10 cellular contexts compared by ENCODE assay signal in genomic region chr1:111948209-111949131, GRCh38. TPM values are rescaled to one million over a fixed set of nuclear protein-coding genes. Genes with fewer than 3 reads are reported as not detected.
DNase-seq lines count a peak whose midpoint lies in the region; ATAC-seq and TF ChIP-seq lines count a peak whose summit lies in the region.
"Had no signal": no experiment of that assay in that cellular context is flagged by ENCODE, and none has a peak within 500 bp of the region (broad histone marks: within the 10 kb centered on the region; RNA-seq: fewer than 3 reads in every experiment).

No MANE protein-coding gene starts in this region.

- H3K4me3 ChIP-seq in SJCRH30 (no peak overlapping the region), right atrium auricular region (no peak overlapping the region), coronary artery (no peak overlapping the region)
- H3K4me3 ChIP-seq: right lobe of liver had no signal

- TF ChIP-seq CTCF in right atrium auricular region (IDR thresholded peaks at IDR 0.05) (no peak), coronary artery (IDR thresholded peaks at IDR 0.05) (no peak)

- H3K4me3 Mint-ChIP-seq in stimulated activated memory B cell treated with anti-CD40 and anti-IgM and Interleukin-4, amounts not matched to agents 10 μg/mL and 1 μg/mL and 100 μg/mL, for 72 hours, result no peak overlapping the region
- H3K4me3 Mint-ChIP-seq: central memory CD8-positive, alpha-beta T cell had no signal

- H3K27me3 Mint-ChIP-seq in stimulated activated memory B cell treated with anti-CD40 and anti-IgM and Interleukin-4, amounts not matched to agents 10 μg/mL and 1 μg/mL and 100 μg/mL, for 72 hours, result peaks cover 49% of the 10 kb centered on the region

- no peaks in the 10 kb centered on the region for H3K36me3 Mint-ChIP-seq in stimulated activated memory B cell treated with anti-CD40 and anti-IgM and Interleukin-4, amounts not matched to agents 10 μg/mL and 1 μg/mL and 100 μg/mL, for 72 hours
- no peaks in the 10 kb centered on the region for H3K36me3 Mint-ChIP-seq in activated naive CD4-positive, alpha-beta T cell treated with anti-CD3 and anti-CD28 coated beads, Interleukin-2, amount 50 U/mL, for 72 hours

- H3K27ac ChIP-seq in SJCRH30 (no peak overlapping the region), right atrium auricular region (peak overlapping the region; percentile 81 to 87), coronary artery (peak overlapping the region in 1 of 2 donors; percentile 16)
- H3K27ac ChIP-seq: right lobe of liver had no signal

- H3K27me3 ChIP-seq in SJCRH30, result no peaks in the 10 kb centered on the region
- H3K27me3 ChIP-seq in right atrium auricular region, result no peaks in the 10 kb centered on the region
- H3K27me3 ChIP-seq: right lobe of liver had no signal

- H3K4me1 ChIP-seq in SJCRH30, result peaks cover 28% of the 10 kb centered on the region
- peaks cover 0 to 46% of the 10 kb centered on the region in 2 donors for H3K4me1 ChIP-seq in right atrium auricular region
- H3K4me1 ChIP-seq: right lobe of liver had no signal

- H3K9me3 ChIP-seq in SJCRH30 (replicated peaks), result no peaks in the 10 kb centered on the region
- H3K9me3 ChIP-seq in right atrium auricular region, result no peaks in the 10 kb centered on the region
- H3K9me3 ChIP-seq: right lobe of liver had no signal

- DNase-seq in HT-29 (ENCODE audit: low spot score) (peak; percentile 21), SJCRH30 (peak; percentile 43 to 52), right atrium auricular region (ENCODE audit: low spot score) (peak; percentile 64), coronary artery (ENCODE audit: low spot score) (no peak)
- DNase-seq in activated naive CD4-positive, alpha-beta T cell treated with anti-CD3 and anti-CD28 coated beads, Interleukin-2, amount 50 U/mL, for 72 hours (ENCODE audit: low spot score in 2 of 2), result no peak
- DNase-seq: right lobe of liver had no signal

- peak; percentile 22 for ATAC-seq in stimulated activated memory B cell treated with anti-CD40 and anti-IgM and Interleukin-4, amounts not matched to agents 10 μg/mL and 1 μg/mL and 100 μg/mL, for 72 hours
- no peak for ATAC-seq in GM18868 (IDR thresholded peaks at IDR 0.05; ENCODE audit: unreplicated experiment)
- no peak for ATAC-seq in HG02571 (IDR thresholded peaks at IDR 0.05; ENCODE audit: unreplicated experiment)
- ATAC-seq in activated naive CD4-positive, alpha-beta T cell treated with anti-CD3 and anti-CD28 coated beads, Interleukin-2, amount 50 U/mL, for 72 hours, result no peak

- no peak overlapping the region for H3K27ac Mint-ChIP-seq in stimulated activated memory B cell treated with anti-CD40 and anti-IgM and Interleukin-4, amounts not matched to agents 10 μg/mL and 1 μg/mL and 100 μg/mL, for 72 hours
- no peak overlapping the region for H3K27ac Mint-ChIP-seq in activated naive CD4-positive, alpha-beta T cell treated with anti-CD3 and anti-CD28 coated beads, Interleukin-2, amount 50 U/mL, for 72 hours

- no peaks in the 10 kb centered on the region for H3K9me3 Mint-ChIP-seq in stimulated activated memory B cell treated with anti-CD40 and anti-IgM and Interleukin-4, amounts not matched to agents 10 μg/mL and 1 μg/mL and 100 μg/mL, for 72 hours
- no peaks in the 10 kb centered on the region for H3K9me3 Mint-ChIP-seq in activated naive CD4-positive, alpha-beta T cell treated with anti-CD3 and anti-CD28 coated beads, Interleukin-2, amount 50 U/mL, for 72 hours
- H3K9me3 Mint-ChIP-seq: central memory CD8-positive, alpha-beta T cell had no signal

- H3K4me1 Mint-ChIP-seq in stimulated activated memory B cell treated with anti-CD40 and anti-IgM and Interleukin-4, amounts not matched to agents 10 μg/mL and 1 μg/mL and 100 μg/mL, for 72 hours, result no peaks in the 10 kb centered on the region

- no peaks in the 10 kb centered on the region for H3K36me3 ChIP-seq in SJCRH30
- no peaks in the 10 kb centered on the region for H3K36me3 ChIP-seq in right atrium auricular region
- H3K36me3 ChIP-seq: right lobe of liver had no signal

RNA-seq across cellular contexts. Expression of gene KCND3, which starts 41.0 kb away (rescaled TPM):
- total RNA-seq in HT-29 (2014; rRNA removed; shearing (Covaris generic)), result not detected in 2 replicates
- 3.5 and 5.1 TPM in 2 replicates for total RNA-seq in SJCRH30 (2014; rRNA removed; shearing (Covaris generic))
- total RNA-seq in right atrium auricular region, result 10 to 100 TPM; 19.6 to 24.9 TPM
- total RNA-seq in activated naive CD4-positive, alpha-beta T cell treated with anti-CD3 and anti-CD28 coated beads, Interleukin-2, amount 50 U/mL, for 72 hours, result not detected

Comparison
In these comparisons a context has a peak if more than half of its experiments do, and no peak if none do; other contexts are left out.
1. DNase-seq: peak in HT-29 (single experiment), SJCRH30 (2 of 2) and right atrium auricular region (single experiment); none in coronary artery (single experiment) and activated naive CD4-positive, alpha-beta T cell treated with anti-CD3 and anti-CD28 coated beads, Interleukin-2, amount 50 U/mL, for 72 hours (0 of 2).